ENCODE assay signal across 7 cellular contexts in genomic region chrX:53312946-53313745, GRCh38. TPM values are rescaled to one million over a fixed set of nuclear protein-coding genes. Genes with fewer than 3 reads are reported as not detected.
DNase-seq lines count a peak whose midpoint lies in the region; ATAC-seq and TF ChIP-seq lines count a peak whose summit lies in the region.

No MANE protein-coding gene starts in this region.

- H3K27ac Mint-ChIP-seq in activated naive CD4-positive, alpha-beta T cell treated with anti-CD3 and anti-CD28 coated beads, Interleukin-2, amount 50 U/mL, for 72 hours = no peak overlapping the region
- no peak overlapping the region for H3K27ac Mint-ChIP-seq in progenitor cell of endocrine pancreas

- no peaks in the 10 kb centered on the region for H3K36me3 Mint-ChIP-seq in activated naive CD4-positive, alpha-beta T cell treated with anti-CD3 and anti-CD28 coated beads, Interleukin-2, amount 50 U/mL, for 72 hours
- no peaks in the 10 kb centered on the region for H3K36me3 Mint-ChIP-seq in progenitor cell of endocrine pancreas (ENCODE audit: insufficient read depth)

- peaks cover 18% of the 10 kb centered on the region for H3K4me1 Mint-ChIP-seq in progenitor cell of endocrine pancreas (ENCODE audit: low read depth)

- peak; percentile 71 for TF ChIP-seq CTCF in progenitor cell of endocrine pancreas (IDR thresholded peaks at IDR 0.05; ENCODE audit: unreplicated experiment)

- H3K27me3 Mint-ChIP-seq in progenitor cell of endocrine pancreas = no peaks in the 10 kb centered on the region

- DNase-seq in GM04504 (ENCODE audit: low read depth) = peak; percentile 36
- peak; percentile 59 for DNase-seq in HuH-7 (ENCODE audit: low spot score)
- peak; percentile 41 for DNase-seq in SK-N-DZ (ENCODE audit: low spot score)
- peak in 1 of 2 donors; percentile 57 for DNase-seq in activated naive CD4-positive, alpha-beta T cell treated with anti-CD3 and anti-CD28 coated beads, Interleukin-2, amount 50 U/mL, for 72 hours (ENCODE audit: low spot score in 2 of 2)
- peak; percentile 38 to 89 (median 78) for DNase-seq in head of caudate nucleus
- peak; percentile 49 for DNase-seq in progenitor cell of endocrine pancreas (ENCODE audit: low spot score, unreplicated experiment)

- intact Hi-C loops in head of caudate nucleus (cut with DNase I) = no loop called here

- H3K9me3 Mint-ChIP-seq in activated naive CD4-positive, alpha-beta T cell treated with anti-CD3 and anti-CD28 coated beads, Interleukin-2, amount 50 U/mL, for 72 hours = no peaks in the 10 kb centered on the region
- peaks cover 7% of the 10 kb centered on the region for H3K9me3 Mint-ChIP-seq in progenitor cell of endocrine pancreas (ENCODE audit: low read depth)

- ATAC-seq in activated naive CD4-positive, alpha-beta T cell treated with anti-CD3 and anti-CD28 coated beads, Interleukin-2, amount 50 U/mL, for 72 hours = peak; percentile 51 to 55
- no peak for ATAC-seq in HG03025 (IDR thresholded peaks at IDR 0.05; ENCODE audit: low FRiP score, unreplicated experiment)

- H3K4me3 Mint-ChIP-seq in progenitor cell of endocrine pancreas (ENCODE audit: low read depth) = no peak overlapping the region

RNA-seq across cellular contexts. Expression of gene IQSEC2, which starts 31.8 kb away (rescaled TPM):
- 2.6 and 4.2 TPM in 2 replicates for polyA plus RNA-seq in SK-N-DZ (2014; cell fraction: cytosol; rRNA removed)
- polyA plus RNA-seq in SK-N-DZ (2014; cell fraction: nucleus; rRNA removed) = 6.5 and 8.8 TPM in 2 replicates
- under 1 TPM in 1 of 2 donors, not detected in 1; 0.58 TPM for total RNA-seq in activated naive CD4-positive, alpha-beta T cell treated with anti-CD3 and anti-CD28 coated beads, Interleukin-2, amount 50 U/mL, for 72 hours
- 15.1 and 18.1 TPM in 2 replicates for total RNA-seq in progenitor cell of endocrine pancreas

Comparison
In these comparisons a context has a peak if more than half of its experiments do, and no peak if none do; other contexts are left out.
1. RNA of gene IQSEC2, which starts 31.8 kb away (total RNA-seq): 15.1 to 18.1 TPM in progenitor cell of endocrine pancreas; 0.58 TPM in activated naive CD4-positive, alpha-beta T cell treated with anti-CD3 and anti-CD28 coated beads, Interleukin-2, amount 50 U/mL, for 72 hours; every median in the first group is over 10 times any median in the second.